Comparison of ENCODE assay signal across 15 cellular contexts in the genomic region with DNA sequence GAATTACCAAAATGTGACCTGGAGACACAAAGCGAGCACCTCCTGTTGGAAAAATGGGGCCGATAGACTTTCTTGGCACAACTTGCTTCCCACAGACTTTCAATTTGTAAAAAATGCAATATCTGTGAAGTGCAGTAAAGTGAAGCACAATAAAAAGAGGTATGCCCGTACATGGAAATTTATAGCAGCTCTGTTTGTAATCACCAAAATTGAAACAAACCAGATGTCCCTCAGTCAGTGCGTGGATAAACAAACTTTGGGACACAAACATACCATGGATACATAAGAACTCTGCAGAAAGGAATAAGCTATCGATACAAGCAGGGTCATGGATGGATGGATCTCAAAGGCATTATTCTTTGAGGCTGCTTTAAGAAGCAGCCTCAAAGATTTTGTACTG. TPM values are rescaled to one million over a fixed set of nuclear protein-coding genes. Genes with fewer than 3 reads are reported as not detected.
DNase-seq lines count a peak whose midpoint lies in the region; TF ChIP-seq lines count a peak whose summit lies in the region.
"Had no signal": no experiment of that assay in that cellular context is flagged by ENCODE, and none has a peak within 500 bp of the region (broad histone marks: within the 10 kb centered on the region; RNA-seq: fewer than 3 reads in every experiment).

No MANE protein-coding gene starts in this region.

- H3K4ac ChIP-seq in neuronal stem cell (ENCODE audit: low read length): no peak overlapping the region

- H3K79me1 ChIP-seq in neuronal stem cell (ENCODE audit: low read depth, low read length): no peaks in the 10 kb centered on the region

- peaks cover 21% of the 10 kb centered on the region for H3K36me3 Mint-ChIP-seq in activated naive CD4-positive, alpha-beta T cell treated with anti-CD3 and anti-CD28 coated beads, Interleukin-2, amount 50 U/mL, for 24 hours

- no peak overlapping the region for H2BK15ac ChIP-seq in neuronal stem cell (ENCODE audit: low read length)

- no peak overlapping the region for H3K4me2 ChIP-seq in neuronal stem cell (ENCODE audit: insufficient read depth, low read length, poor library complexity, severe bottlenecking)

- no peak for TF ChIP-seq POLR2A in vagina (IDR thresholded peaks at IDR 0.05)

- H3K36me3 ChIP-seq in mesodermal cell (ENCODE audit: control insufficient read depth, insufficient read depth, low read length) (peaks cover 6% of the 10 kb centered on the region), vagina (no peaks in the 10 kb centered on the region), neuronal stem cell (replicated peaks in 1 of 2; ENCODE audit: control insufficient read depth in 2 of 2, insufficient read depth in 2 of 2, low read length in 2 of 2) (no peaks in the 10 kb centered on the region)
- H3K36me3 ChIP-seq: ascending aorta had no signal

- no peaks in the 10 kb centered on the region for H3K27me3 Mint-ChIP-seq in activated naive CD4-positive, alpha-beta T cell treated with anti-CD3 and anti-CD28 coated beads, Interleukin-2, amount 50 U/mL, for 24 hours

- H4K91ac ChIP-seq in neuronal stem cell (ENCODE audit: low read depth, low read length, poor library complexity): no peak overlapping the region

- H3K9me3 ChIP-seq in mesodermal cell (ENCODE audit: control insufficient read depth, low read length) (peaks cover 11% of the 10 kb centered on the region), vagina (no peaks in the 10 kb centered on the region), neuronal stem cell (replicated peaks in 1 of 2; ENCODE audit: control insufficient read depth in 2 of 2, insufficient read depth in 1 of 2, low read depth in 1 of 2, low read length in 2 of 2) (peaks cover 0 to 2% of the 10 kb centered on the region in 2 donors)

- H3K4me1 ChIP-seq in mesodermal cell (ENCODE audit: control insufficient read depth, insufficient read depth, low read length, poor library complexity, severe bottlenecking) (peaks cover 23% of the 10 kb centered on the region), vagina (peaks cover 46% of the 10 kb centered on the region), neuronal stem cell (ENCODE audit: control insufficient read depth in 2 of 2, insufficient read depth in 1 of 2, low read depth in 1 of 2, low read length in 2 of 2) (peaks cover 0 to 22% of the 10 kb centered on the region in 2 donors)

- no peak overlapping the region for H3K4me3 Mint-ChIP-seq in activated naive CD4-positive, alpha-beta T cell treated with anti-CD3 and anti-CD28 coated beads, Interleukin-2, amount 50 U/mL, for 24 hours
- H3K4me3 Mint-ChIP-seq: WTC11 had no signal

- H3K27ac ChIP-seq in VCaP (peak overlapping the region; percentile 90), mesodermal cell (ENCODE audit: low read depth, low read length, severe bottlenecking) (peak overlapping the region; percentile 75), vagina (peak overlapping the region; percentile 57), neuronal stem cell (replicated peaks; ENCODE audit: low read length) (no peak overlapping the region)
- H3K27ac ChIP-seq: ascending aorta had no signal

- H2AK5ac ChIP-seq in neuronal stem cell (ENCODE audit: low read depth, low read length): no peak overlapping the region

- WGBS in mesodermal cell (ENCODE audit: insufficient coverage in 2 of 2), 2 experiments: 80 to 81% methylated on average over 1 to 2 of the region's 5 CpGs
- WGBS in neuronal stem cell (ENCODE audit: extremely low coverage in 2 of 2, insufficient read length in 2 of 2, insufficient replicate concordance in 1 of 2), 2 donors: no CpG with 5 or more reads among the region's 5 CpGs

- H3K4me3 ChIP-seq in mesodermal cell (ENCODE audit: extremely low read depth, insufficient read depth, low read length, poor library complexity, severe bottlenecking) (no peak overlapping the region), vagina (no peak overlapping the region), neuronal stem cell (ENCODE audit: low read length in 2 of 2) (no peak overlapping the region)

- no peak overlapping the region for H2AFZ ChIP-seq in neuronal stem cell (ENCODE audit: low read length)

- H2BK120ac ChIP-seq in neuronal stem cell (ENCODE audit: low read depth, low read length): no peak overlapping the region

- no peak overlapping the region for H2BK5ac ChIP-seq in neuronal stem cell (ENCODE audit: low read length)

- no peaks in the 10 kb centered on the region for H3K27me3 ChIP-seq in vagina
- H3K27me3 ChIP-seq in neuronal stem cell (ENCODE audit: control insufficient read depth in 3 of 3, insufficient read depth in 3 of 3, low read depth in 1 of 3, low read length in 3 of 3): no peaks in the 10 kb centered on the region
- H3K27me3 ChIP-seq: ascending aorta had no signal

- no peak overlapping the region for H3K18ac ChIP-seq in neuronal stem cell (ENCODE audit: low read length)

- H3K9me3 Mint-ChIP-seq in activated naive CD4-positive, alpha-beta T cell treated with anti-CD3 and anti-CD28 coated beads, Interleukin-2, amount 50 U/mL, for 24 hours: no peaks in the 10 kb centered on the region

- no peak for DNase-seq in activated naive CD4-positive, alpha-beta T cell (lab: John Stamatoyannopoulos, UW)
- no peak for DNase-seq in vagina (ENCODE audit: extremely low spot score in 2 of 2)
- no peak for DNase-seq in HuH-7 (ENCODE audit: low spot score)
- no peak for DNase-seq in T1000 (lab: John Stamatoyannopoulos, UW)
- no peak for DNase-seq in neuronal stem cell (ENCODE audit: low spot score)
- DNase-seq: DMS79 treated with DMSO at 0.1 percent for 48 hours, GOT3, hypothalamus, NCI-H187, NCI-H526 had no signal

- peak overlapping the region; percentile 65 for H3K27ac Mint-ChIP-seq in activated naive CD4-positive, alpha-beta T cell treated with anti-CD3 and anti-CD28 coated beads, Interleukin-2, amount 50 U/mL, for 24 hours
- H3K27ac Mint-ChIP-seq: WTC11 had no signal

- no peak overlapping the region for H2BK12ac ChIP-seq in neuronal stem cell (ENCODE audit: low read length)

- intact Hi-C loops in vagina (cut with DNase I): no loop called here

- peaks cover 81% of the 10 kb centered on the region for H3K4me1 Mint-ChIP-seq in activated naive CD4-positive, alpha-beta T cell treated with anti-CD3 and anti-CD28 coated beads, Interleukin-2, amount 50 U/mL, for 24 hours

- H3K14ac ChIP-seq in neuronal stem cell (ENCODE audit: low read length): no peak overlapping the region

- no peak overlapping the region for H3K9ac ChIP-seq in neuronal stem cell (ENCODE audit: low read depth, low read length, poor library complexity)

- H4K8ac ChIP-seq in neuronal stem cell (ENCODE audit: low read depth, low read length): no peak overlapping the region

- TF ChIP-seq CTCF in VCaP (conservative IDR thresholded peaks at IDR 0.05): no peak
- TF ChIP-seq CTCF in vagina (IDR thresholded peaks at IDR 0.05): no peak

- no peak overlapping the region for H3K23ac ChIP-seq in neuronal stem cell (ENCODE audit: low read depth, low read length, poor library complexity)

RNA-seq across cellular contexts. Expression of gene ARID5B, which starts 33.6 kb away (rescaled TPM):
- 15.7 TPM for polyA plus RNA-seq in mesodermal cell (2013, experiment 1 of 2)
- polyA plus RNA-seq in mesodermal cell (2013, experiment 2 of 2): 13.2 TPM
- 75.9 TPM for total RNA-seq in vagina
- 1.8 TPM for polyA plus RNA-seq in neuronal stem cell (2013, experiment 1 of 2)
- polyA plus RNA-seq in neuronal stem cell (2013, experiment 2 of 2): 1.8 TPM
